In the genomic region with DNA sequence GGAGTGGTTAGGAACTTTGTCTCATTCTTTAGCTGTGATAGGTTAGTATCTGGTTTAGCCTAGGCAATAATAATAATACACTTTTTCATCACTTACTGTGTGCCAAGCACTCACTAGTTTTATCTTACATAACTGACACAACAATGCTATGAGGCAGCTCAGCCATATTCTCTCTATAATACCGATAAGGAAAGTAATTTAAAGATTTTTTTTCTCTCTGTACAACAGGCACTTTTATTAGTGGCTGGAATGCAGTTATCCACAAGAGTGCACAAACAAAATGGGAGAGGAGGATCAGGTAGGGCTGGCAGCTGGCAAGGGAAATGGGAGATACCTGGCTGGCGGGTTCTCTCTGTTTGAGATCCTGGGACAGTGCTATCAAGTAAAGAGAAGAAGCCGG, we compare ENCODE assay signal across 3 cellular contexts.
A peak's percentile ranks its signal among the peaks of the same experiment; 100 is the strongest.
TF ChIP-seq lines count a peak whose summit lies in the region.

No MANE protein-coding gene starts in this region.

TF ChIP-seq in Ishikawa, 13 proteins besides CTCF, POLR2A, EP300 and RAD21 (continued from another document):
- TF ChIP-seq, protein P1, sequence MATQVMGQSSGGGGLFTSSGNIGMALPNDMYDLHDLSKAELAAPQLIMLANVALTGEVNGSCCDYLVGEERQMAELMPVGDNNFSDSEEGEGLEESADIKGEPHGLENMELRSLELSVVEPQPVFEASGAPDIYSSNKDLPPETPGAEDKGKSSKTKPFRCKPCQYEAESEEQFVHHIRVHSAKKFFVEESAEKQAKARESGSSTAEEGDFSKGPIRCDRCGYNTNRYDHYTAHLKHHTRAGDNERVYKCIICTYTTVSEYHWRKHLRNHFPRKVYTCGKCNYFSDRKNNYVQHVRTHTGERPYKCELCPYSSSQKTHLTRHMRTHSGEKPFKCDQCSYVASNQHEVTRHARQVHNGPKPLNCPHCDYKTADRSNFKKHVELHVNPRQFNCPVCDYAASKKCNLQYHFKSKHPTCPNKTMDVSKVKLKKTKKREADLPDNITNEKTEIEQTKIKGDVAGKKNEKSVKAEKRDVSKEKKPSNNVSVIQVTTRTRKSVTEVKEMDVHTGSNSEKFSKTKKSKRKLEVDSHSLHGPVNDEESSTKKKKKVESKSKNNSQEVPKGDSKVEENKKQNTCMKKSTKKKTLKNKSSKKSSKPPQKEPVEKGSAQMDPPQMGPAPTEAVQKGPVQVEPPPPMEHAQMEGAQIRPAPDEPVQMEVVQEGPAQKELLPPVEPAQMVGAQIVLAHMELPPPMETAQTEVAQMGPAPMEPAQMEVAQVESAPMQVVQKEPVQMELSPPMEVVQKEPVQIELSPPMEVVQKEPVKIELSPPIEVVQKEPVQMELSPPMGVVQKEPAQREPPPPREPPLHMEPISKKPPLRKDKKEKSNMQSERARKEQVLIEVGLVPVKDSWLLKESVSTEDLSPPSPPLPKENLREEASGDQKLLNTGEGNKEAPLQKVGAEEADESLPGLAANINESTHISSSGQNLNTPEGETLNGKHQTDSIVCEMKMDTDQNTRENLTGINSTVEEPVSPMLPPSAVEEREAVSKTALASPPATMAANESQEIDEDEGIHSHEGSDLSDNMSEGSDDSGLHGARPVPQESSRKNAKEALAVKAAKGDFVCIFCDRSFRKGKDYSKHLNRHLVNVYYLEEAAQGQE (IDR thresholded peaks at IDR 0.05; ENCODE audit: low read depth) = no peak
- TF ChIP-seq TEAD4 (IDR thresholded peaks at IDR 0.05) (peak; percentile 96), EGR1 (IDR thresholded peaks at IDR 0.05) (no peak), NFIC (IDR thresholded peaks at IDR 0.05) (peak; percentile 86), CEBPB (IDR thresholded peaks at IDR 0.05) (peak; percentile 39; the same call in 1 of the 2 replicates), FOXM1 (IDR thresholded peaks at IDR 0.05; ENCODE audit: borderline replicate concordance, low read depth) (peak; percentile 81), ZBTB7A (IDR thresholded peaks at IDR 0.05; ENCODE audit: low read depth) (peak; percentile 28; the same call in 1 of the 2 replicates), TAF1 (IDR thresholded peaks at IDR 0.05; ENCODE audit: low read depth) (peak; percentile 43; the same call in 1 of the 2 replicates), YY1 (IDR thresholded peaks at IDR 0.05; ENCODE audit: low read depth) (peak; percentile 72)
- TF ChIP-seq, protein P2, sequence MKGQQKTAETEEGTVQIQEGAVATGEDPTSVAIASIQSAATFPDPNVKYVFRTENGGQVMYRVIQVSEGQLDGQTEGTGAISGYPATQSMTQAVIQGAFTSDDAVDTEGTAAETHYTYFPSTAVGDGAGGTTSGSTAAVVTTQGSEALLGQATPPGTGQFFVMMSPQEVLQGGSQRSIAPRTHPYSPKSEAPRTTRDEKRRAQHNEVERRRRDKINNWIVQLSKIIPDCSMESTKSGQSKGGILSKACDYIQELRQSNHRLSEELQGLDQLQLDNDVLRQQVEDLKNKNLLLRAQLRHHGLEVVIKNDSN (IDR thresholded peaks at IDR 0.05) = no peak; the same call in 1 of the 2 replicates
- TF ChIP-seq, protein P3, sequence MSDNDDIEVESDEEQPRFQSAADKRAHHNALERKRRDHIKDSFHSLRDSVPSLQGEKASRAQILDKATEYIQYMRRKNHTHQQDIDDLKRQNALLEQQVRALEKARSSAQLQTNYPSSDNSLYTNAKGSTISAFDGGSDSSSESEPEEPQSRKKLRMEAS (IDR thresholded peaks at IDR 0.05) = peak; percentile 50; the same call in 1 of the 2 replicates

TF ChIP-seq in SK-N-SH treated with all-trans-retinoic acid at 6 μM for 48 hours, 23 proteins besides CTCF, POLR2A, EP300 and RAD21:
- TF ChIP-seq, protein P4, sequence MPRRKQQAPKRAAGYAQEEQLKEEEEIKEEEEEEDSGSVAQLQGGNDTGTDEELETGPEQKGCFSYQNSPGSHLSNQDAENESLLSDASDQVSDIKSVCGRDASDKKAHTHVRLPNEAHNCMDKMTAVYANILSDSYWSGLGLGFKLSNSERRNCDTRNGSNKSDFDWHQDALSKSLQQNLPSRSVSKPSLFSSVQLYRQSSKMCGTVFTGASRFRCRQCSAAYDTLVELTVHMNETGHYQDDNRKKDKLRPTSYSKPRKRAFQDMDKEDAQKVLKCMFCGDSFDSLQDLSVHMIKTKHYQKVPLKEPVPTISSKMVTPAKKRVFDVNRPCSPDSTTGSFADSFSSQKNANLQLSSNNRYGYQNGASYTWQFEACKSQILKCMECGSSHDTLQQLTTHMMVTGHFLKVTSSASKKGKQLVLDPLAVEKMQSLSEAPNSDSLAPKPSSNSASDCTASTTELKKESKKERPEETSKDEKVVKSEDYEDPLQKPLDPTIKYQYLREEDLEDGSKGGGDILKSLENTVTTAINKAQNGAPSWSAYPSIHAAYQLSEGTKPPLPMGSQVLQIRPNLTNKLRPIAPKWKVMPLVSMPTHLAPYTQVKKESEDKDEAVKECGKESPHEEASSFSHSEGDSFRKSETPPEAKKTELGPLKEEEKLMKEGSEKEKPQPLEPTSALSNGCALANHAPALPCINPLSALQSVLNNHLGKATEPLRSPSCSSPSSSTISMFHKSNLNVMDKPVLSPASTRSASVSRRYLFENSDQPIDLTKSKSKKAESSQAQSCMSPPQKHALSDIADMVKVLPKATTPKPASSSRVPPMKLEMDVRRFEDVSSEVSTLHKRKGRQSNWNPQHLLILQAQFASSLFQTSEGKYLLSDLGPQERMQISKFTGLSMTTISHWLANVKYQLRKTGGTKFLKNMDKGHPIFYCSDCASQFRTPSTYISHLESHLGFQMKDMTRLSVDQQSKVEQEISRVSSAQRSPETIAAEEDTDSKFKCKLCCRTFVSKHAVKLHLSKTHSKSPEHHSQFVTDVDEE (CRISPR knock-in tag; IDR thresholded peaks at IDR 0.05) = no peak
- TF ChIP-seq ISL1 (CRISPR knock-in tag; IDR thresholded peaks at IDR 0.05) = peak; percentile 39
TF ChIP-seq in SK-N-SH treated with all-trans-retinoic acid at 6 μM for 48 hours: peak in this region for 1.

TF ChIP-seq in GM23338, 12 proteins besides CTCF, POLR2A, EP300 and RAD21 (continued from another document):
- TF ChIP-seq, protein P5, sequence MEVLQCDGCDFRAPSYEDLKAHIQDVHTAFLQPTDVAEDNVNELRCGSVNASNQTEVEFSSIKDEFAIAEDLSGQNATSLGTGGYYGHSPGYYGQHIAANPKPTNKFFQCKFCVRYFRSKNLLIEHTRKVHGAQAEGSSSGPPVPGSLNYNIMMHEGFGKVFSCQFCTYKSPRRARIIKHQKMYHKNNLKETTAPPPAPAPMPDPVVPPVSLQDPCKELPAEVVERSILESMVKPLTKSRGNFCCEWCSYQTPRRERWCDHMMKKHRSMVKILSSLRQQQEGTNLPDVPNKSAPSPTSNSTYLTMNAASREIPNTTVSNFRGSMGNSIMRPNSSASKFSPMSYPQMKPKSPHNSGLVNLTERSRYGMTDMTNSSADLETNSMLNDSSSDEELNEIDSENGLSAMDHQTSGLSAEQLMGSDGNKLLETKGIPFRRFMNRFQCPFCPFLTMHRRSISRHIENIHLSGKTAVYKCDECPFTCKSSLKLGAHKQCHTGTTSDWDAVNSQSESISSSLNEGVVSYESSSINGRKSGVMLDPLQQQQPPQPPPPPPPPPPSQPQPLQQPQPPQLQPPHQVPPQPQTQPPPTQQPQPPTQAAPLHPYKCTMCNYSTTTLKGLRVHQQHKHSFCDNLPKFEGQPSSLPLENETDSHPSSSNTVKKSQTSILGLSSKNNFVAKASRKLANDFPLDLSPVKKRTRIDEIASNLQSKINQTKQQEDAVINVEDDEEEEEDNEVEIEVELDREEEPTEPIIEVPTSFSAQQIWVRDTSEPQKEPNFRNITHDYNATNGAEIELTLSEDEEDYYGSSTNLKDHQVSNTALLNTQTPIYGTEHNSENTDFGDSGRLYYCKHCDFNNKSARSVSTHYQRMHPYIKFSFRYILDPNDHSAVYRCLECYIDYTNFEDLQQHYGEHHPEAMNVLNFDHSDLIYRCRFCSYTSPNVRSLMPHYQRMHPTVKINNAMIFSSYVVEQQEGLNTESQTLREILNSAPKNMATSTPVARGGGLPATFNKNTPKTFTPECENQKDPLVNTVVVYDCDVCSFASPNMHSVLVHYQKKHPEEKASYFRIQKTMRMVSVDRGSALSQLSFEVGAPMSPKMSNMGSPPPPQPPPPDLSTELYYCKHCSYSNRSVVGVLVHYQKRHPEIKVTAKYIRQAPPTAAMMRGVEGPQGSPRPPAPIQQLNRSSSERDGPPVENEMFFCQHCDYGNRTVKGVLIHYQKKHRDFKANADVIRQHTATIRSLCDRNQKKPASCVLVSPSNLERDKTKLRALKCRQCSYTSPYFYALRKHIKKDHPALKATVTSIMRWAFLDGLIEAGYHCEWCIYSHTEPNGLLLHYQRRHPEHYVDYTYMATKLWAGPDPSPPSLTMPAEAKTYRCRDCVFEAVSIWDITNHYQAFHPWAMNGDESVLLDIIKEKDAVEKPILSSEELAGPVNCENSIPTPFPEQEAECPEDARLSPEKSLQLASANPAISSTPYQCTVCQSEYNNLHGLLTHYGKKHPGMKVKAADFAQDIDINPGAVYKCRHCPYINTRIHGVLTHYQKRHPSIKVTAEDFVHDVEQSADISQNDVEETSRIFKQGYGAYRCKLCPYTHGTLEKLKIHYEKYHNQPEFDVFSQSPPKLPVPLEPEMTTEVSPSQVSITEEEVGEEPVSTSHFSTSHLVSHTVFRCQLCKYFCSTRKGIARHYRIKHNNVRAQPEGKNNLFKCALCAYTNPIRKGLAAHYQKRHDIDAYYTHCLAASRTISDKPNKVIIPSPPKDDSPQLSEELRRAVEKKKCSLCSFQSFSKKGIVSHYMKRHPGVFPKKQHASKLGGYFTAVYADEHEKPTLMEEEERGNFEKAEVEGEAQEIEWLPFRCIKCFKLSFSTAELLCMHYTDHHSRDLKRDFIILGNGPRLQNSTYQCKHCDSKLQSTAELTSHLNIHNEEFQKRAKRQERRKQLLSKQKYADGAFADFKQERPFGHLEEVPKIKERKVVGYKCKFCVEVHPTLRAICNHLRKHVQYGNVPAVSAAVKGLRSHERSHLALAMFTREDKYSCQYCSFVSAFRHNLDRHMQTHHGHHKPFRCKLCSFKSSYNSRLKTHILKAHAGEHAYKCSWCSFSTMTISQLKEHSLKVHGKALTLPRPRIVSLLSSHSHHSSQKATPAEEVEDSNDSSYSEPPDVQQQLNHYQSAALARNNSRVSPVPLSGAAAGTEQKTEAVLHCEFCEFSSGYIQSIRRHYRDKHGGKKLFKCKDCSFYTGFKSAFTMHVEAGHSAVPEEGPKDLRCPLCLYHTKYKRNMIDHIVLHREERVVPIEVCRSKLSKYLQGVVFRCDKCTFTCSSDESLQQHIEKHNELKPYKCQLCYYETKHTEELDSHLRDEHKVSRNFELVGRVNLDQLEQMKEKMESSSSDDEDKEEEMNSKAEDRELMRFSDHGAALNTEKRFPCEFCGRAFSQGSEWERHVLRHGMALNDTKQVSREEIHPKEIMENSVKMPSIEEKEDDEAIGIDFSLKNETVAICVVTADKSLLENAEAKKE (CRISPR knock-in tag; IDR thresholded peaks at IDR 0.05) = no peak
- TF ChIP-seq, protein P1 (IDR thresholded peaks at IDR 0.05; ENCODE audit: unreplicated experiment) = no peak
